Comparison of ENCODE assay signal across 8 cellular contexts in genomic region chr14:36320210-36321003, GRCh38. TPM values are rescaled to one million over a fixed set of nuclear protein-coding genes. Genes with fewer than 3 reads are reported as not detected.
DNase-seq lines count a peak whose midpoint lies in the region; FAIRE-seq and TF ChIP-seq lines count a peak whose summit lies in the region.

Gene MBIP, minus strand, starts transcription at chr14:36320637. Its CDS starts 49 bp downstream, at chr14:36320588.

- H3K9me3 ChIP-seq in Loucy (ENCODE audit: insufficient read depth, low read depth, low read length), result no peaks in the 10 kb centered on the region

- TF ChIP-seq CTCF in Loucy (conservative IDR thresholded peaks at IDR 0.05; ENCODE audit: low read length) (no peak), fibroblast of the aortic adventitia (IDR thresholded peaks at IDR 0.05; ENCODE audit: insufficient read depth, low read length) (no peak), nephron (IDR thresholded peaks at IDR 0.05; ENCODE audit: unreplicated experiment in 3 of 3) (no peak)

- H3F3A ChIP-seq in Loucy (ENCODE audit: low read depth), result no peaks in the 10 kb centered on the region

- H3K36me3 ChIP-seq in Loucy (ENCODE audit: insufficient read depth, low read length), result no peaks in the 10 kb centered on the region

- peak within 1 kb of the TSS; percentile 72 for H3K9ac ChIP-seq in Loucy (ENCODE audit: low read depth, low read length, poor library complexity, severe bottlenecking)

- H3K4me3 Mint-ChIP-seq in nephron, result peak within 1 kb of the TSS; percentile 92 to 96 (median 92)
- H3K4me3 Mint-ChIP-seq in stimulated activated naive CD8-positive, alpha-beta T cell treated with anti-CD3 and anti-CD28 coated beads, Interleukin-15, Interleukin-2, amounts not matched to agents 100 ng/mL and 50 ng/mL, for 24 hours, result peak within 1 kb of the TSS; percentile 92

- peak; percentile 31; the same call in 1 of the 2 replicates for TF ChIP-seq POLR2A in H54 (IDR thresholded peaks at IDR 0.05; ENCODE audit: low read depth, low read length)
- TF ChIP-seq POLR2A in Raji (IDR thresholded peaks at IDR 0.05; ENCODE audit: insufficient read depth, low read depth, low read length), result peak; percentile 85

- H4K20me1 ChIP-seq in Loucy (ENCODE audit: insufficient read depth, low read length, poor library complexity, severe bottlenecking), result peaks cover 12% of the 10 kb centered on the region

- peaks cover 33% of the 10 kb centered on the region for H3K79me2 ChIP-seq in Loucy (ENCODE audit: insufficient read depth, low read length)

- DNase-seq in Daoy (ENCODE audit: low read depth) (peak; percentile 98), H54 (ENCODE audit: insufficient read length, low spot score) (peak; percentile 45), fibroblast of the aortic adventitia (ENCODE audit: low read depth) (peak; percentile 98)
- peak; percentile 85 for DNase-seq in activated T-helper 9 cell treated with anti-CD3 and anti-CD28 coated beads, Interleukin-2, amount 50 U/mL, for 16 hours (ENCODE audit: low read depth)

- H3K27me3 ChIP-seq in Loucy (ENCODE audit: insufficient read depth, low read length, poor library complexity, severe bottlenecking), result peaks cover 5% of the 10 kb centered on the region

- H3K4me3 ChIP-seq in Loucy (ENCODE audit: low read length, poor library complexity, severe bottlenecking) (peak within 1 kb of the TSS; percentile 75), fibroblast of the aortic adventitia (ENCODE audit: low read depth, low read length) (peak within 1 kb of the TSS; percentile 87)

- peak within 1 kb of the TSS; percentile 97 for H2AFZ ChIP-seq in Loucy (ENCODE audit: low read length)

- H3K36me3 Mint-ChIP-seq in nephron (ENCODE audit: low read depth), result no peaks in the 10 kb centered on the region
- H3K36me3 Mint-ChIP-seq in stimulated activated naive CD8-positive, alpha-beta T cell treated with anti-CD3 and anti-CD28 coated beads, Interleukin-15, Interleukin-2, amounts not matched to agents 100 ng/mL and 50 ng/mL, for 24 hours (ENCODE audit: low read depth), result no peaks in the 10 kb centered on the region

- peaks cover 25% of the 10 kb centered on the region for H3K4me1 Mint-ChIP-seq in nephron
- peaks cover 42% of the 10 kb centered on the region for H3K4me1 Mint-ChIP-seq in stimulated activated naive CD8-positive, alpha-beta T cell treated with anti-CD3 and anti-CD28 coated beads, Interleukin-15, Interleukin-2, amounts not matched to agents 100 ng/mL and 50 ng/mL, for 24 hours (ENCODE audit: low read depth)

- peak within 1 kb of the TSS; percentile 89 to 98 (median 91) for H3K27ac Mint-ChIP-seq in nephron
- peak within 1 kb of the TSS; percentile 88 for H3K27ac Mint-ChIP-seq in stimulated activated naive CD8-positive, alpha-beta T cell treated with anti-CD3 and anti-CD28 coated beads, Interleukin-15, Interleukin-2, amounts not matched to agents 100 ng/mL and 50 ng/mL, for 24 hours

- H3K9me2 ChIP-seq in Loucy (replicated peaks; ENCODE audit: low read depth, low read length), result no peaks in the 10 kb centered on the region

- H3K4me1 ChIP-seq in Loucy (ENCODE audit: insufficient read depth, low read length, poor library complexity, severe bottlenecking), result peaks cover 3% of the 10 kb centered on the region

- FAIRE-seq in H54 (lab: Jason Lieb, UNC), result peak; percentile 90

- peaks cover 5% of the 10 kb centered on the region for H3K27me3 Mint-ChIP-seq in nephron (ENCODE audit: low read depth)
- H3K27me3 Mint-ChIP-seq in stimulated activated naive CD8-positive, alpha-beta T cell treated with anti-CD3 and anti-CD28 coated beads, Interleukin-15, Interleukin-2, amounts not matched to agents 100 ng/mL and 50 ng/mL, for 24 hours, result peaks cover 22% of the 10 kb centered on the region

- peaks cover 4% of the 10 kb centered on the region for H3K9me3 Mint-ChIP-seq in nephron
- H3K9me3 Mint-ChIP-seq in stimulated activated naive CD8-positive, alpha-beta T cell treated with anti-CD3 and anti-CD28 coated beads, Interleukin-15, Interleukin-2, amounts not matched to agents 100 ng/mL and 50 ng/mL, for 24 hours, result no peaks in the 10 kb centered on the region

- peak within 1 kb of the TSS; percentile 77 for H3K4me2 ChIP-seq in Loucy (ENCODE audit: low read depth, low read length, poor library complexity, severe bottlenecking)

RNA-seq across cellular contexts. Expression of gene MBIP, which starts in this region (rescaled TPM):
- 15.5 and 17.7 TPM in 2 replicates for total RNA-seq in Daoy (2014; rRNA removed; shearing (Covaris generic))
- 11.1 and 18.2 TPM in 2 replicates for total RNA-seq in fibroblast of the aortic adventitia (ENCODE audit: low replicate concordance)

Comparison
In these comparisons a context has a peak if more than half of its experiments do, and no peak if none do; other contexts are left out.
1. Peak in every context shown above with its lines: DNase-seq and H3K4me3 ChIP-seq.
2. DNase-seq: peak in every context shown above with its lines; median percentile 98 in Daoy; 98 in fibroblast of the aortic adventitia; 85 in activated T-helper 9 cell treated with anti-CD3 and anti-CD28 coated beads, Interleukin-2, amount 50 U/mL, for 16 hours; 45 in H54.